20 cellular contexts compared by ENCODE assay signal in the genomic region with DNA sequence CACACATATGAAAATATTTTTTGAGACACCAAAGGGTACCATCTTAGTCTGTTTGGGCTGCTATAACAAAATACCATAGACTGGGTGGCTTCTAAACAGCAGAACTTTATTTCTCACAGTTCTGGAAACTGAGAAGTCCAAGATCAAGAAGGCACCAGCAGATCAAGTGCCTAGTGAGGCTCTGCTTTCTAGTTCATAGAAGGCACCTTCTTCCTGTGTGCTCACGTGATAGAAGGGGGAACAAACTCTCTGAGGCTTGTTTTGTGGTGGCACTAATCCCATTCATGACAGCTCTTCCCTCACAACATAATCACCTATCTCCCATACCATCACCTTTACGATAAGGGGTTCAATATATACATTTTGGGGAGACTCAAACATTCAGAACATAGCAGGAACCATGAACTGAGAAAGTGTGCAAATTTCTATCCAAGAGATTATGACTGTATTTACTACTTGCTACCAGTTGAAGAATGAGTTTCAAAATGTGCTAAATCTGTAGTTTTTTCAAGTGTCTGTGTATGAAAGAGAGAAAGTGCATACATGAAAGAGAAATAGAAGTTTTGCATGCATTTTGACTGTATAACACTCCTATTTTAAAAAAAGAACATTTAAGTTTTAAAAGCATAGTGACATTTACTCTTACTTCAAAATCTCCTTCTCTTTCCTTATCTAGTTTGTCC.
DNase-seq lines count a peak whose midpoint lies in the region; ATAC-seq lines count a peak whose summit lies in the region.
"Had no signal": no experiment of that assay in that cellular context is flagged by ENCODE, and none has a peak within 500 bp of the region (broad histone marks: within the 10 kb centered on the region; RNA-seq: fewer than 3 reads in every experiment).

No MANE protein-coding gene starts in this region.

- ATAC-seq in HG02938 (IDR thresholded peaks at IDR 0.05; ENCODE audit: unreplicated experiment), result peak; percentile 42
- ATAC-seq: HepG2, SK-N-SH treated with all-trans-retinoic acid at 6 μM for 48 hours had no signal

- DNase-seq in MV-4-11 (lab: John Stamatoyannopoulos, UW), result peak; percentile 41
- peak; percentile 19 for DNase-seq in medulla oblongata (ENCODE audit: extremely low spot score)
- no peak for DNase-seq in foreskin melanocyte
- DNase-seq in T1000 (lab: John Stamatoyannopoulos, UW), result no peak
- no peak for DNase-seq in HuH-7 (ENCODE audit: low spot score)
- no peak for DNase-seq in NK-92 (lab: John Stamatoyannopoulos, UW; ENCODE audit: unreplicated experiment)
- DNase-seq: Caco-2; CD4-positive, alpha-beta memory T cell; DMS 273 treated with DMSO at 0.1 percent for 48 hours; DMS79 treated with DMSO at 0.1 percent for 48 hours; GOT3; NCI-H1694; NCI-H2081; NCI-H2171 treated with DMSO at 0.1 percent for 48 hours; NCI-H446; NCI-H526; SIG-M5 had no signal

Comparison
In these comparisons a context has a peak if more than half of its experiments do, and no peak if none do; other contexts are left out.
1. DNase-seq: peak in MV-4-11 (single experiment) and medulla oblongata (single experiment); none in foreskin melanocyte (single experiment), T1000 (single experiment), HuH-7 (single experiment) and NK-92 (single experiment).